8 cellular contexts compared by ENCODE assay signal in the genomic region with DNA sequence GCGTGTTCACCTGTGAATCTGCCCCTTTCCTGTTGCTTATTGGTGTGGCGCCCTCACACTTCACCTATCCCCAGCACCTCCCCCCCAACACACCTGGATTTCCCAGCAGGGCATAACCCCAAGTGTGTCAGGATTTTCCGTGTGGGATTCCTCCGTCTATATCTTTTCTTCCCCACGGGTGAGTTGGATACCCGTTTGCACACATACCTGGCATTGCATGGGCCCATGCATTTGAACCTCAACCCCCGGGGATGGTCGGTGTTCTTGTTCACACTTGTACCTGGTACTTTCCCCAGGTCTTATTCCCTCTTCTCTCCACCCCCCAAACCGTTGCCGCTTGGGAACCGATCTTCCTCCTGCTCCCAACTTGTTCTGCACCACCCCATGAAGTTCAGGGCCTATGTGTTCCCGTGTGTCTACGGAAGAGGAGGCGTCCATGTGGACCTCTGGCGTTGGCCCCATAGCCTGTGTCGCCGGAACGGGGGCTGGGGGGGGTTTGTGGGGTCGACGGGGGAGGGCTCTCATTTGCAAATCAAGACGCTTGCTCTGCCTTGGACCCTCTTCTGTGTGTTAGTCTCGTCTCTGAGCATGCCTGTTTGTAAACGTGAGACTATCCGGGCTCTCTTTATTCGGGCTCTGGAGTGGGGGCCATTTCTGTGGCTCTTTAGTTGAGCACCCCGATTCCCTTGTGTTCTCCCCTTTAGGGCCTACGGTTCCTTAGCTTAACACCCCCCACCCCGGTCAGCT. TPM values are rescaled to one million over a fixed set of nuclear protein-coding genes. Genes with fewer than 3 reads are reported as not detected.
A peak's percentile ranks its signal among the peaks of the same experiment; 100 is the strongest.
DNase-seq lines count a peak whose midpoint lies in the region; ATAC-seq and TF ChIP-seq lines count a peak whose summit lies in the region.

No MANE protein-coding gene starts in this region.

- H3K27me3 Mint-ChIP-seq in endodermal cell (ENCODE audit: insufficient read depth), result no peaks in the 10 kb centered on the region

- DNase-seq in 8988T, result peak; percentile 47
- peak; percentile 47 for DNase-seq in GM13976 (ENCODE audit: low spot score)
- peak; percentile 83 for DNase-seq in endodermal cell
- DNase-seq in cerebellum (ENCODE audit: low spot score), result no peak

- H2AFZ ChIP-seq in SU-DHL-6 (ENCODE audit: low read depth, low read length, severe bottlenecking) (no peak overlapping the region), neural cell (ENCODE audit: low read depth, low read length) (no peak overlapping the region)

- ATAC-seq in GM18502 (IDR thresholded peaks at IDR 0.05; ENCODE audit: poor library complexity, unreplicated experiment) (no peak), HG03571 (IDR thresholded peaks at IDR 0.05; ENCODE audit: unreplicated experiment) (no peak)

- in situ Hi-C loops in GM13976 (cut with MboI; ENCODE audit: low sequenced_read_pairs, unreplicated experiment), result no loop called here

- H3F3A ChIP-seq in SU-DHL-6 (ENCODE audit: insufficient read depth), result peaks cover 31% of the 10 kb centered on the region
- H3F3A ChIP-seq in neural cell (ENCODE audit: insufficient read depth, low read length, poor library complexity, severe bottlenecking), result no peaks in the 10 kb centered on the region

- H3K9me2 ChIP-seq in SU-DHL-6 (replicated peaks; ENCODE audit: insufficient read depth, low read length) (no peaks in the 10 kb centered on the region), neural cell (ENCODE audit: insufficient read depth, low read length) (no peaks in the 10 kb centered on the region)

- H3K36me3 Mint-ChIP-seq in endodermal cell (ENCODE audit: low read depth), result peaks cover 23% of the 10 kb centered on the region

- H4K20me1 ChIP-seq in SU-DHL-6 (ENCODE audit: low read depth, low read length), result no peaks in the 10 kb centered on the region; the same call in 1 of the 2 replicates
- H4K20me1 ChIP-seq in neural cell (ENCODE audit: insufficient read depth), result no peaks in the 10 kb centered on the region

- TF ChIP-seq CTCF in GM13976 (IDR thresholded peaks at IDR 0.05; ENCODE audit: borderline replicate concordance, control extremely low read depth, extremely low read depth, insufficient read depth, missing control alignments) (no peak), SU-DHL-6 (IDR thresholded peaks at IDR 0.05; ENCODE audit: insufficient read depth, low read length, poor library complexity, severe bottlenecking) (no peak), endodermal cell (conservative IDR thresholded peaks at IDR 0.05) (no peak), neural cell (IDR thresholded peaks at IDR 0.05; ENCODE audit: poor library complexity, severe bottlenecking) (no peak)

- no peaks in the 10 kb centered on the region for H3K27me3 ChIP-seq in SU-DHL-6 (ENCODE audit: low read length)
- no peaks in the 10 kb centered on the region for H3K27me3 ChIP-seq in endodermal cell (ENCODE audit: control insufficient read depth, insufficient read depth, low read length, poor library complexity, severe bottlenecking)
- no peaks in the 10 kb centered on the region for H3K27me3 ChIP-seq in neural cell (ENCODE audit: insufficient read depth, low read depth, low read length)

- H3K4me1 ChIP-seq in endodermal cell (ENCODE audit: control insufficient read depth, insufficient read depth, low read length), result no peaks in the 10 kb centered on the region

- TF ChIP-seq EP300 in neural cell (conservative IDR thresholded peaks at IDR 0.05; ENCODE audit: poor library complexity, severe bottlenecking), result no peak

- H3K9me3 ChIP-seq in SU-DHL-6 (ENCODE audit: insufficient read depth, low read length) (no peaks in the 10 kb centered on the region), endodermal cell (ENCODE audit: control insufficient read depth, low read length) (no peaks in the 10 kb centered on the region), neural cell (ENCODE audit: low read length) (no peaks in the 10 kb centered on the region)

- no peaks in the 10 kb centered on the region for H3K9me3 Mint-ChIP-seq in endodermal cell

- H3K79me2 ChIP-seq in SU-DHL-6 (ENCODE audit: insufficient read depth, low read length) (peaks cover 35% of the 10 kb centered on the region), neural cell (replicated peaks; ENCODE audit: insufficient read depth, low read length) (peaks cover 20% of the 10 kb centered on the region)

- H3K36me3 ChIP-seq in SU-DHL-6 (ENCODE audit: low read length) (peaks cover 2% of the 10 kb centered on the region; the same call in 1 of the 2 replicates), endodermal cell (ENCODE audit: control insufficient read depth, insufficient read depth, low read length) (peaks cover 17% of the 10 kb centered on the region), neural cell (ENCODE audit: insufficient read depth, low read length) (no peaks in the 10 kb centered on the region)

- 0 to 1% methylated on average over 13 to 28 of the region's 28 CpGs for WGBS in endodermal cell (ENCODE audit: insufficient coverage in 1 of 2, insufficient read length in 1 of 2), 2 experiments

- peak overlapping the region; percentile 95 for H3K27ac ChIP-seq in SU-DHL-6 (ENCODE audit: low read depth, low read length)
- peak overlapping the region; percentile 72 for H3K27ac ChIP-seq in endodermal cell (ENCODE audit: low read depth, low read length)
- H3K27ac ChIP-seq in neural cell (ENCODE audit: low read length), result peak overlapping the region; percentile 97

- H3K27ac Mint-ChIP-seq in endodermal cell, result peak overlapping the region; percentile 95

- H3K9ac ChIP-seq in SU-DHL-6 (ENCODE audit: low read length), result peak overlapping the region; percentile 89
- peak overlapping the region; percentile 71 for H3K9ac ChIP-seq in endodermal cell (ENCODE audit: extremely low read depth, low read length, poor library complexity, severe bottlenecking)
- H3K9ac ChIP-seq in neural cell (ENCODE audit: low read length), result peak overlapping the region; percentile 96

- peaks cover 14% of the 10 kb centered on the region for H3K4me1 Mint-ChIP-seq in endodermal cell

- H3K4me3 Mint-ChIP-seq in endodermal cell, result peak overlapping the region; percentile 95

- H3K4me3 ChIP-seq in SU-DHL-6 (ENCODE audit: insufficient read depth, low read length, poor library complexity, severe bottlenecking) (peak overlapping the region; percentile 99), endodermal cell (ENCODE audit: low read length) (peak overlapping the region; percentile 98), neural cell (ENCODE audit: low read length) (peak overlapping the region; percentile 95)

- peak overlapping the region; percentile 67 for H3K4me2 ChIP-seq in SU-DHL-6 (ENCODE audit: low read depth, low read length, poor library complexity, severe bottlenecking)
- H3K4me2 ChIP-seq in neural cell (ENCODE audit: low read length), result peak overlapping the region; percentile 67

- no peak for TF ChIP-seq RAD21 in neural cell (conservative IDR thresholded peaks at IDR 0.05)

TF ChIP-seq in neural cell, 6 proteins besides CTCF, POLR2A, EP300 and RAD21 (continues in another document):
- TF ChIP-seq EZH2 (IDR thresholded peaks at IDR 0.05; ENCODE audit: borderline replicate concordance, insufficient read depth, low read length, poor library complexity, severe bottlenecking) (no peak), SMC3 (conservative IDR thresholded peaks at IDR 0.05; ENCODE audit: poor library complexity) (no peak), TAF1 (IDR thresholded peaks at IDR 0.05; ENCODE audit: low read depth) (no peak), POLR2AphosphoS5 (IDR thresholded peaks at IDR 0.05) (no peak), MXI1 (conservative IDR thresholded peaks at IDR 0.05; ENCODE audit: poor library complexity, severe bottlenecking) (no peak)

RNA-seq across cellular contexts. Expression of gene PRR12, which starts 1.7 kb away (rescaled TPM):
- total RNA-seq in endodermal cell, result 10 to 100 TPM; 67.6 to 69.6 TPM
- polyA plus RNA-seq in endodermal cell (2013, experiment 1 of 2), result 29.6 TPM
- 27.0 TPM for polyA plus RNA-seq in endodermal cell (2013, experiment 2 of 2)
- polyA plus RNA-seq in neural cell, result 1.2 and 1.7 TPM in 2 replicates
- 6.3 and 8.3 TPM in 2 replicates for polyA minus RNA-seq in neural cell
- 5.2 TPM for total RNA-seq in cerebellum

RNA-seq across cellular contexts. Expression of gene PRRG2, which starts 11.5 kb away (rescaled TPM):
- total RNA-seq in endodermal cell, result 1 to 10 TPM; 3.7 to 6.9 TPM
- 0.53 TPM for polyA plus RNA-seq in endodermal cell (2013, experiment 1 of 2)
- 0.25 TPM for polyA plus RNA-seq in endodermal cell (2013, experiment 2 of 2)
- not detected in 2 replicates for polyA plus RNA-seq in neural cell
- polyA minus RNA-seq in neural cell, result 0.69 and 2.2 TPM in 2 replicates
- 0.45 TPM for total RNA-seq in cerebellum

RNA-seq across cellular contexts. Expression of gene NOSIP, which starts 12.3 kb away (rescaled TPM):
- total RNA-seq in endodermal cell (10 to 100 TPM; 58.0 to 62.3 TPM), cerebellum (25.4 TPM)
- 62.3 TPM for polyA plus RNA-seq in endodermal cell (2013, experiment 1 of 2)
- polyA plus RNA-seq in endodermal cell (2013, experiment 2 of 2), result 59.5 TPM
- 129 and 153 TPM in 2 replicates for polyA plus RNA-seq in neural cell
- polyA minus RNA-seq in neural cell, result 60.0 and 71.6 TPM in 2 replicates

RNA-seq across cellular contexts. Expression of gene RRAS, which starts 47.3 kb away (rescaled TPM):
- 1 to 10 TPM; 5.8 to 7.3 TPM for total RNA-seq in endodermal cell
- polyA plus RNA-seq in endodermal cell (2013, experiment 1 of 2), result 18.7 TPM
- polyA plus RNA-seq in endodermal cell (2013, experiment 2 of 2), result 22.4 TPM
- polyA plus RNA-seq in neural cell, result 1.2 TPM in 1 of 2 replicates, not detected in the other
- 0.73 TPM in 1 of 2 replicates, not detected in the other for polyA minus RNA-seq in neural cell
- total RNA-seq in cerebellum, result 0.91 TPM

RNA-seq across cellular contexts. Expression of gene SCAF1, which starts 49.4 kb away (rescaled TPM):
- total RNA-seq in endodermal cell (10 to 100 TPM; 84.8 to 94.5 TPM), cerebellum (9.6 TPM)
- polyA plus RNA-seq in endodermal cell (2013, experiment 1 of 2), result 44.7 TPM
- polyA plus RNA-seq in endodermal cell (2013, experiment 2 of 2), result 40.4 TPM
- 11.9 and 12.8 TPM in 2 replicates for polyA plus RNA-seq in neural cell
- polyA minus RNA-seq in neural cell, result 24.8 and 30.4 TPM in 2 replicates

Comparison
In these comparisons a context has a peak if more than half of its experiments do, and no peak if none do; other contexts are left out.
1. RNA of gene PRR12, which starts 1.7 kb away (total RNA-seq): 67.6 to 69.6 TPM in endodermal cell; 5.2 TPM in cerebellum (single experiment); every median in the first group is over 10 times any median in the second.
2. Peak in every context shown above with its lines, with median percentiles within 50 percentile points of each other: H3K27ac ChIP-seq, H3K4me3 ChIP-seq and H3K9ac ChIP-seq.